In the genomic region with DNA sequence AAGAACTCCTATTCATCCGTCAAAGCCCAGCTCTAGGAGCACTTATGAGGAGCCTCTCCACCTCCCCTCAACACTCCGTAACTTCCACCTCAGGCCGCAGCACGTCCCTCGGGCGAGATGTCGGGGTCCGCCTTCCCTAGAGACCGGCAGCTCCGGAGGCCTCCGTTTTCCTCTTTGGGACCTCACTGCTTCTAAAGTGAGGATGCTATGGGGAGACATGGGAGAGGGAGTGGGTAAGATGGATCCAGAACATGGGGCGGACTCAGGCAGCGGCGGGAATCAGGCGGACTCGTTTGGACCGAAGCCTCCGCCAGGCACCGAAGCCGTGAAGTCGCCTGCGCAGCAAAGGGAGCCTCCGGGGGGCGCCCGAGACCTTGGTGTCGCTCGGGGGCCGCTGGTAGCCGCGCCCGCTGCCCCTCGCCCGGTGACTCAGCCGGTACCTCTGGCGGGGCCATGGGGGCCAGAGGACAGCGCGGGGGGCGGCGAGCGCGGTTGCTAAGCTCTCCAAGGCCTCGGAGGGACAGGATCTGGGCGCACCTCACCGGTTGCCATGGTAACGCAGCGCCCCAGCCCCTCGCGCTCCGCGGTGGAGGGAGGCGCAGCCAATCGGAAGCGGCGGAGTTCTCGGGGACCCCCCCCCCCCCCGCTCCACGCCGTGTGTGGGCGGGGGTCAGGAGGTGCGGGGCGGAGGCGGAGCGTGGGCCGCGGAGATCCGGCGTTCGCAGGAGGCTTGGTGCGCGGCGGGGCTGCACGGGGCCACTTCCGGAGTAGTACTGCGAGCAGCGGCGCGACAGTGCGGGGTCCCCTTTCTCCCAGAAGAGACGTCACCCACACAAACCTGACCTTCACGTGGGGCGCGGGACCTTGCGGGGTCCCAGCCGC, we compare ENCODE assay signal across 8 cellular contexts. TPM values are rescaled to one million over a fixed set of nuclear protein-coding genes. Genes with fewer than 3 reads are reported as not detected.
DNase-seq lines count a peak whose midpoint lies in the region.

No MANE protein-coding gene starts in this region.

- peak overlapping the region; percentile 76 for H3K9ac ChIP-seq in endocrine pancreas (ENCODE audit: control insufficient read depth, insufficient read depth, low read length)

- DNase-seq in DMS153 treated with DMSO at 0.1 percent for 48 hours (lab: John Stamatoyannopoulos, UW; ENCODE audit: unreplicated experiment) (peak; percentile 6), DMS153 (lab: John Stamatoyannopoulos, UW) (no peak), NCI-H510A (lab: John Stamatoyannopoulos, UW) (peak; percentile 25), NAMALWA (ENCODE audit: low spot score) (no peak)
- peak; percentile 61 to 76 (median 67) for DNase-seq in activated CD8-positive, alpha-beta memory T cell treated with anti-CD3 and anti-CD28 coated beads for 48 hours (ENCODE audit: low read depth in 2 of 3, low spot score in 2 of 3)
- DNase-seq in stimulated activated CD8-positive, alpha-beta memory T cell treated with anti-CD3 and anti-CD28 coated beads, Interleukin-7, amount 100 ng/mL, for 48 hours (ENCODE audit: extremely low read depth in 1 of 2, low read depth in 1 of 2): peak; percentile 71 to 76

- H3K4me3 ChIP-seq in endocrine pancreas (ENCODE audit: control insufficient read depth, insufficient read depth, low read length) (peak overlapping the region; percentile 41), mononuclear cell (ENCODE audit: low read length) (peak overlapping the region; percentile 6)

- H3K36me3 ChIP-seq in endocrine pancreas (ENCODE audit: control insufficient read depth, insufficient read depth, low read length): no peaks in the 10 kb centered on the region

- H3K4me1 ChIP-seq in endocrine pancreas (ENCODE audit: control insufficient read depth, insufficient read depth, low read length) (no peaks in the 10 kb centered on the region), mononuclear cell (ENCODE audit: insufficient read depth, low read length) (peaks cover 66% of the 10 kb centered on the region)

- no peaks in the 10 kb centered on the region for H3K9me3 ChIP-seq in endocrine pancreas (ENCODE audit: control insufficient read depth, low read length)
- H3K9me3 ChIP-seq in mononuclear cell (ENCODE audit: low read depth, low read length): no peaks in the 10 kb centered on the region

- no peaks in the 10 kb centered on the region for H3K27me3 ChIP-seq in endocrine pancreas (ENCODE audit: control insufficient read depth, insufficient read depth, low read length)
- peaks cover 41% of the 10 kb centered on the region for H3K27me3 ChIP-seq in mononuclear cell (ENCODE audit: insufficient read depth, low read length)

RNA-seq across cellular contexts. Expression of gene HIC1, which starts 1.3 kb away (rescaled TPM):
- total RNA-seq in mononuclear cell: 16.4 TPM

RNA-seq across cellular contexts. Expression of gene OVCA2, which starts 11.8 kb away (rescaled TPM):
- total RNA-seq in mononuclear cell: 28.1 TPM

RNA-seq across cellular contexts. Expression of gene DPH1, which starts 23.7 kb away (rescaled TPM):
- total RNA-seq in mononuclear cell: 47.5 TPM

RNA-seq across cellular contexts. Expression of gene RTN4RL1, which starts 28.5 kb away (rescaled TPM):
- total RNA-seq in mononuclear cell: not detected

Comparison
In these comparisons a context has a peak if more than half of its experiments do, and no peak if none do; other contexts are left out.
1. DNase-seq: peak in DMS153 treated with DMSO at 0.1 percent for 48 hours (single experiment), NCI-H510A (single experiment), activated CD8-positive, alpha-beta memory T cell treated with anti-CD3 and anti-CD28 coated beads for 48 hours (3 of 3) and stimulated activated CD8-positive, alpha-beta memory T cell treated with anti-CD3 and anti-CD28 coated beads, Interleukin-7, amount 100 ng/mL, for 48 hours (2 of 2); none in DMS153 (single experiment) and NAMALWA (single experiment).